8 cellular contexts compared by ENCODE assay signal in genomic region chr22:42820075-42820763, GRCh38. TPM values are rescaled to one million over a fixed set of nuclear protein-coding genes. Genes with fewer than 3 reads are reported as not detected.
A peak's percentile ranks its signal among the peaks of the same experiment; 100 is the strongest.
DNase-seq lines count a peak whose midpoint lies in the region; ATAC-seq and TF ChIP-seq lines count a peak whose summit lies in the region.

No MANE protein-coding gene starts in this region.

- H3K36me3 ChIP-seq in BLaER1: peaks cover 58% of the 10 kb centered on the region
- peaks cover 45 to 61% of the 10 kb centered on the region in 2 donors for H3K36me3 ChIP-seq in ascending aorta

- H3K4me1 ChIP-seq in BLaER1 (peaks cover 10% of the 10 kb centered on the region), ascending aorta (no peaks in the 10 kb centered on the region)

- peak overlapping the region; percentile 55 for H3K4me2 ChIP-seq in BLaER1

- peak in 2 of 3 experiments; percentile 51 to 55 for TF ChIP-seq CTCF in ascending aorta (IDR thresholded peaks at IDR 0.05)

- H4K20me1 ChIP-seq in BLaER1: no peaks in the 10 kb centered on the region

- intact Hi-C loops in ascending aorta (cut with DNase I): no loop called here

- ATAC-seq in GM21367 (IDR thresholded peaks at IDR 0.05; ENCODE audit: unreplicated experiment) (no peak), HG03439 (IDR thresholded peaks at IDR 0.05; ENCODE audit: unreplicated experiment) (no peak), HG02981 (IDR thresholded peaks at IDR 0.05; ENCODE audit: unreplicated experiment) (no peak)

- peak; percentile 65 for DNase-seq in KBM-7
- DNase-seq in ascending aorta (ENCODE audit: low spot score in 2 of 2): peak in 1 of 2 donors; percentile 27
- peak; percentile 67 for DNase-seq in kidney tubule cell (ENCODE audit: low spot score)
- no peak for DNase-seq in SW 1271 (lab: John Stamatoyannopoulos, UW)

- H3K27me3 ChIP-seq in BLaER1: no peaks in the 10 kb centered on the region
- H3K27me3 ChIP-seq in ascending aorta: no peaks in the 10 kb centered on the region

- H3K4me3 ChIP-seq in BLaER1 (no peak overlapping the region), ascending aorta (no peak overlapping the region)

- H3K9ac ChIP-seq in BLaER1: no peak overlapping the region; the same call in 1 of the 2 replicates

- in situ Hi-C loops in KBM-7 (cut with MboI; ENCODE audit: low pct_unique_long_range_greater_than_20kb, low sequenced_read_pairs): no loop called here

- peaks cover 13% of the 10 kb centered on the region for H3K9me3 ChIP-seq in BLaER1
- no peaks in the 10 kb centered on the region for H3K9me3 ChIP-seq in ascending aorta

- H3K27ac ChIP-seq in BLaER1 (no peak overlapping the region), ascending aorta (no peak overlapping the region)

RNA-seq across cellular contexts. Expression of gene ARFGAP3, which starts 36.9 kb away (rescaled TPM):
- total RNA-seq in ascending aorta: 21.6 TPM

Comparison
In these comparisons a context has a peak if more than half of its experiments do, and no peak if none do; other contexts are left out.
1. DNase-seq: peak in KBM-7 (single experiment) and kidney tubule cell (single experiment); none in SW 1271 (0 of 2).